Comparison of ENCODE assay signal across 8 cellular contexts in the genomic region with DNA sequence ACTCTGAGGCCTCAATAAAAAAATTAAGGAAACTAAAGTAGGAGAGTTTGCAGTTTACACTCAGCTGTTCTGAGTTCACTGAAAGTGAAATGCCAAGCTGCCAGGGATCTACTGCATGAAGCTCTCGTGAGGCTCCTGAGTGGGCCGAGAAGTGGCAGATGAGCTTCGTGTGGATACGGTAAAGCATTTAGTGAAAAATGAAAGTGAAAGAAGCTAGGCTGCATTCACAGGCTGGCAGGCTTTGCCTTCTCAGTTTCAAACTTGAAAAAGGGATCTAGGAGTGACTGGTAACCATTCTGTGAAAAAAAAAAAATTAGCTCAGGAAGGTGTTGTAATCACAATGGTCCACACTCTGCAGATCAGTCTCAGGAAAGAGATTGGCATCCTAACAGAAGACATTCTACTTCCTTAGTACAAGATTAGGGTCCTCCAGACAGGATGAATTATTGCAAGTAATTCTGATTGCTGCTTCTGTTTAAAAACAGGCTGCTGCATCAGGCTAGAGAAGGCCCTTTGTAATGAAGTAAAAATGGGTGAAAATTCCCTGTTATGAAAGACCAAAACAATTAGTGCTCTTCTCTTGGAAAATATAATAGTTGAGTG.
DNase-seq lines count a peak whose midpoint lies in the region; ATAC-seq, FAIRE-seq and TF ChIP-seq lines count a peak whose summit lies in the region.

No MANE protein-coding gene starts in this region.

- H3K36me3 Mint-ChIP-seq in CD14-positive monocyte: no peaks in the 10 kb centered on the region

- H3K4me3 ChIP-seq in small intestine (ENCODE audit: low read depth in 1 of 2, low read length in 2 of 2): peak overlapping the region in 1 of 2 donors; percentile 35

- no peaks in the 10 kb centered on the region for H3K9me3 ChIP-seq in small intestine (ENCODE audit: control insufficient read depth, low read depth)

- no peaks in the 10 kb centered on the region for H3K27me3 Mint-ChIP-seq in CD14-positive monocyte (ENCODE audit: low read depth in 3 of 3)

- FAIRE-seq in small intestine (lab: Jason Lieb, UNC): no peak

- CTCF ChIA-PET in RWPE1 (lab: Yijun Ruan, JAX): interaction anchor here (0.6 to 0.7 kb wide), 2 partner anchors 83 to 1518 kb away, joined by 3 read pairs; no protein-coding TSS in a partner anchor

- H3K36me3 ChIP-seq in small intestine (ENCODE audit: control insufficient read depth in 2 of 2, insufficient read depth in 2 of 2, low read length in 2 of 2): no peaks in the 10 kb centered on the region

- POLR2A ChIA-PET in RWPE1 (lab: Yijun Ruan, JAX; ENCODE audit: low non-redundant PET): no interaction called here

- peaks cover 0 to 3% (median 0%) of the 10 kb centered on the region in 7 donors for H3K9me3 Mint-ChIP-seq in CD14-positive monocyte

- no peak for TF ChIP-seq CTCF in CD14-positive monocyte (IDR thresholded peaks at IDR 0.05)
- no peak for TF ChIP-seq CTCF in RWPE1 (conservative IDR thresholded peaks at IDR 0.05; ENCODE audit: low read depth)

- peak overlapping the region; percentile 63 to 83 for H3K4me3 Mint-ChIP-seq in CD14-positive monocyte

- intact Hi-C loops in CD14-positive monocyte (cut with micrococcal nuclease): no loop called here
- intact Hi-C loops in left ventricle myocardium superior (cut with micrococcal nuclease): no loop called here

- 0 to 3% (median 0%) methylated on average over 4 of the region's 4 CpGs for WGBS in small intestine, 3 donors

- peak overlapping the region; percentile 79 to 94 (median 87) for H3K27ac Mint-ChIP-seq in CD14-positive monocyte

- H3K27me3 ChIP-seq in small intestine (ENCODE audit: control insufficient read depth in 2 of 2, insufficient read depth in 2 of 2, low read length in 2 of 2): no peaks in the 10 kb centered on the region

- H3K4me1 Mint-ChIP-seq in CD14-positive monocyte: peaks cover 16% of the 10 kb centered on the region

- no peak overlapping the region for H3K27ac ChIP-seq in RWPE1
- peak overlapping the region; percentile 32 to 55 for H3K27ac ChIP-seq in small intestine (ENCODE audit: low read depth in 1 of 2, low read length in 1 of 2)

- H3K4me1 ChIP-seq in small intestine (ENCODE audit: control insufficient read depth in 2 of 2, insufficient read depth in 1 of 2, low read depth in 1 of 2, low read length in 1 of 2): peaks cover 0 to 2% of the 10 kb centered on the region in 2 donors

- ATAC-seq in GM19328 (IDR thresholded peaks at IDR 0.05; ENCODE audit: unreplicated experiment): peak; percentile 97
- peak; percentile 99 for ATAC-seq in HG03432 (IDR thresholded peaks at IDR 0.05; ENCODE audit: unreplicated experiment)
- peak; percentile 79 for ATAC-seq in left ventricle myocardium superior

- DNase-seq in CD14-positive monocyte (ENCODE audit: low spot score) (peak; percentile 46), RWPE1 (ENCODE audit: low spot score) (peak; percentile 1), left ventricle myocardium superior (peak; percentile 29), small intestine (peak; percentile 50), NCI-H526 (lab: John Stamatoyannopoulos, UW) (no peak)
- DNase-seq in activated naive CD4-positive, alpha-beta T cell treated with anti-CD3 and anti-CD28 coated beads, Interleukin-2, amount 50 U/mL, for 16 hours: peak; percentile 33

Comparison
In these comparisons a context has a peak if more than half of its experiments do, and no peak if none do; other contexts are left out.
1. DNase-seq: peak in CD14-positive monocyte (single experiment), RWPE1 (single experiment), activated naive CD4-positive, alpha-beta T cell treated with anti-CD3 and anti-CD28 coated beads, Interleukin-2, amount 50 U/mL, for 16 hours (single experiment), left ventricle myocardium superior (single experiment) and small intestine (single experiment); none in NCI-H526 (0 of 2).
2. Peak in every context shown above with its lines, with median percentiles within 50 percentile points of each other: ATAC-seq.